8 cellular contexts compared by ENCODE assay signal in the genomic region with DNA sequence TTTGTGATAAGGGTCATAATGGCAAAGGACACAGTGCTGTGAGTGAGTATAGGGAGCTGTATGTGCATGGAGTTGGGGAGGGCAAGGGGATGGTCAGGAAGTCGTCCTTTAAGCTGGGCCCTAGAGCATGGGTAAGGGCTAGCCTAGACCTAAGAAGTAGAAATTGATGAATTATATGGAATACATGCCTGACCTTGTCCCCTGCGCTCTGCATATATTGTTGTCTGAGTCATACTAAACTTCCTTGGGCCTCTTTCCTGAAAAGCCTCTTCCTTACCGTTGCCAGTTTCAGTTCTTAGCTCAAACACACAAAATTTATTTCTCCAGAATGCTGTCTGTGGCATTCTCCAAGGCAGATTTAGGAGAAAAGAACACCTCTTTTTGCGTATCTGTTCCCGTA. TPM values are rescaled to one million over a fixed set of nuclear protein-coding genes. Genes with fewer than 3 reads are reported as not detected.
A peak's percentile ranks its signal among the peaks of the same experiment; 100 is the strongest.
DNase-seq lines count a peak whose midpoint lies in the region; ATAC-seq and TF ChIP-seq lines count a peak whose summit lies in the region.

No MANE protein-coding gene starts in this region.

- peaks cover 74% of the 10 kb centered on the region for H3K79me2 ChIP-seq in fibroblast of lung (ENCODE audit: control insufficient read depth, insufficient read depth, low read length)

- no peaks in the 10 kb centered on the region for H3K27me3 Mint-ChIP-seq in activated T-cell treated with anti-CD3 and anti-CD28 coated beads, Interleukin-2, amount 50 U/mL, for 4 hours (ENCODE audit: low read depth)
- no peaks in the 10 kb centered on the region for H3K27me3 Mint-ChIP-seq in activated CD4-positive, alpha-beta memory T cell treated with anti-CD3 and anti-CD28 coated beads, Interleukin-2, amount 10 ng/mL, durations not matched to agents 7 days and 5 days

- H4K20me1 ChIP-seq in fibroblast of lung (ENCODE audit: control insufficient read depth, extremely low read depth, insufficient read depth, low read length), result no peaks in the 10 kb centered on the region

- no peak for DNase-seq in activated T-cell treated with anti-CD3 and anti-CD28 coated beads, Interleukin-2, amount 50 U/mL, for 4 hours
- no peak for DNase-seq in activated T-cell treated with anti-CD3 and anti-CD28 coated beads for 4 hours
- no peak for DNase-seq in activated CD4-positive, alpha-beta memory T cell treated with anti-CD3 and anti-CD28 coated beads, Interleukin-2, amount 10 ng/mL, durations not matched to agents 7 days and 5 days
- DNase-seq in fibroblast of lung (ENCODE audit: low read depth in 2 of 2), result peak in 1 of 2 donors; percentile 44
- no peak for DNase-seq in NCI-H345 treated with DMSO at 0.1 percent for 48 hours (lab: John Stamatoyannopoulos, UW; ENCODE audit: unreplicated experiment)

- H3K4me3 ChIP-seq in fibroblast of lung (replicated peaks in 1 of 4; ENCODE audit: control extremely low read depth in 1 of 4, insufficient read depth in 1 of 4, low read depth in 3 of 4, low read length in 4 of 4) (peak overlapping the region in 1 of 4 experiments; percentile 5), subcutaneous abdominal adipose tissue (ENCODE audit: low read depth in 1 of 5, low read length in 5 of 5) (peak overlapping the region; percentile 10 to 92 (median 55))

- no peak overlapping the region for H2AFZ ChIP-seq in fibroblast of lung (ENCODE audit: low read length)

- H3K9me3 ChIP-seq in fibroblast of lung (ENCODE audit: control insufficient read depth, insufficient read depth, low read depth, low read length) (no peaks in the 10 kb centered on the region), subcutaneous abdominal adipose tissue (ENCODE audit: control insufficient read depth in 5 of 5, low read length in 5 of 5) (no peaks in the 10 kb centered on the region)

- H3K36me3 ChIP-seq in fibroblast of lung (ENCODE audit: control insufficient read depth, insufficient read depth, low read length) (no peaks in the 10 kb centered on the region), subcutaneous abdominal adipose tissue (ENCODE audit: control insufficient read depth in 5 of 5, insufficient read depth in 5 of 5, low read length in 5 of 5) (peaks cover 0 to 18% (median 5%) of the 10 kb centered on the region in 5 donors)

- CTCF ChIA-PET in activated CD4-positive, alpha-beta memory T cell treated with anti-CD3 and anti-CD28 coated beads, Interleukin-2, amount 10 ng/mL, durations not matched to agents 7 days and 5 days (lab: Charles Lee), result interaction anchor here (1.1 to 1.7 kb wide), 5 partner anchors 10 to 128 kb away, joined by 3 to 6 read pairs (median 5); no protein-coding TSS in a partner anchor

- TF ChIP-seq CTCF in fibroblast of lung (conservative IDR thresholded peaks at IDR 0.05 in 1 of 2, IDR thresholded peaks at IDR 0.05 in 1 of 2; ENCODE audit: low read depth in 1 of 2, low read length in 2 of 2), result no peak

- H3K27ac Mint-ChIP-seq in activated CD4-positive, alpha-beta memory T cell treated with anti-CD3 and anti-CD28 coated beads, Interleukin-2, amount 10 ng/mL, durations not matched to agents 7 days and 5 days, result peak overlapping the region; percentile 86

- H3K9me3 Mint-ChIP-seq in activated T-cell treated with anti-CD3 and anti-CD28 coated beads, Interleukin-2, amount 50 U/mL, for 4 hours, result no peaks in the 10 kb centered on the region
- no peaks in the 10 kb centered on the region for H3K9me3 Mint-ChIP-seq in activated CD4-positive, alpha-beta memory T cell treated with anti-CD3 and anti-CD28 coated beads, Interleukin-2, amount 10 ng/mL, durations not matched to agents 7 days and 5 days

- peaks cover 13% of the 10 kb centered on the region for H3K36me3 Mint-ChIP-seq in activated T-cell treated with anti-CD3 and anti-CD28 coated beads, Interleukin-2, amount 50 U/mL, for 4 hours (ENCODE audit: insufficient read depth)
- peaks cover 68% of the 10 kb centered on the region for H3K36me3 Mint-ChIP-seq in activated CD4-positive, alpha-beta memory T cell treated with anti-CD3 and anti-CD28 coated beads, Interleukin-2, amount 10 ng/mL, durations not matched to agents 7 days and 5 days (ENCODE audit: low read depth)

- POLR2A ChIA-PET in activated CD4-positive, alpha-beta memory T cell treated with anti-CD3 and anti-CD28 coated beads, Interleukin-2, amount 10 ng/mL, durations not matched to agents 7 days and 5 days (lab: Charles Lee), result interaction anchor here (0.6 to 4.9 kb wide), 7 partner anchors 15 to 1081 kb away, joined by 3 to 39 read pairs (median 4); no protein-coding TSS in a partner anchor

- H3K27me3 ChIP-seq in fibroblast of lung (ENCODE audit: control insufficient read depth, insufficient read depth, low read length), result no peaks in the 10 kb centered on the region
- H3K27me3 ChIP-seq in subcutaneous abdominal adipose tissue (ENCODE audit: control insufficient read depth in 5 of 5, insufficient read depth in 4 of 5, low read length in 5 of 5), result no peaks in the 10 kb centered on the region

- ATAC-seq in activated T-cell treated with anti-CD3 and anti-CD28 coated beads, Interleukin-2, amount 50 U/mL, for 4 hours, result no peak
- no peak for ATAC-seq in HG02571 (IDR thresholded peaks at IDR 0.05; ENCODE audit: unreplicated experiment)
- ATAC-seq in HG02840 (IDR thresholded peaks at IDR 0.05; ENCODE audit: low FRiP score, unreplicated experiment), result no peak

- H3K9ac ChIP-seq in fibroblast of lung (ENCODE audit: insufficient read depth, low read length) (no peak overlapping the region), subcutaneous abdominal adipose tissue (ENCODE audit: low read length in 5 of 5) (peak overlapping the region in 4 of 5 donors; percentile 6 to 74 (median 32))

- peaks cover 83% of the 10 kb centered on the region for H3K4me1 Mint-ChIP-seq in activated T-cell treated with anti-CD3 and anti-CD28 coated beads, Interleukin-2, amount 50 U/mL, for 4 hours (ENCODE audit: low read depth)
- peaks cover 76% of the 10 kb centered on the region for H3K4me1 Mint-ChIP-seq in activated CD4-positive, alpha-beta memory T cell treated with anti-CD3 and anti-CD28 coated beads, Interleukin-2, amount 10 ng/mL, durations not matched to agents 7 days and 5 days

- H3K27ac ChIP-seq in fibroblast of lung (ENCODE audit: insufficient read depth, low read length), result no peak overlapping the region
- H3K27ac ChIP-seq in subcutaneous abdominal adipose tissue (ENCODE audit: low read depth, low read length), result peak overlapping the region; percentile 96

- peak overlapping the region; percentile 96 for H3K4me3 Mint-ChIP-seq in activated T-cell treated with anti-CD3 and anti-CD28 coated beads, Interleukin-2, amount 50 U/mL, for 4 hours
- H3K4me3 Mint-ChIP-seq in activated CD4-positive, alpha-beta memory T cell treated with anti-CD3 and anti-CD28 coated beads, Interleukin-2, amount 10 ng/mL, durations not matched to agents 7 days and 5 days, result peak overlapping the region; percentile 85

- H3K4me1 ChIP-seq in fibroblast of lung (ENCODE audit: control insufficient read depth, extremely low read depth, insufficient read depth, low read length) (peaks cover 14% of the 10 kb centered on the region), subcutaneous abdominal adipose tissue (ENCODE audit: control insufficient read depth in 5 of 5, insufficient read depth in 5 of 5, low read length in 5 of 5) (peaks cover 9 to 83% (median 77%) of the 10 kb centered on the region in 5 donors)

- H3K4me2 ChIP-seq in fibroblast of lung (ENCODE audit: extremely low read depth, insufficient read depth, low read length), result peak overlapping the region; percentile 21

RNA-seq across cellular contexts. Expression of a gene that starts 4.6 kb away (rescaled TPM):
- 10 to 100 TPM; 19.6 to 21.3 (median 19.6) TPM for total RNA-seq in activated T-cell treated with anti-CD3 and anti-CD28 coated beads, Interleukin-2, amount 50 U/mL, for 4 hours
- total RNA-seq in activated CD4-positive, alpha-beta memory T cell treated with anti-CD3 and anti-CD28 coated beads, Interleukin-2, amount 10 ng/mL, durations not matched to agents 7 days and 5 days, result 10 to 100 TPM; 71.0 to 73.1 TPM
- 22.3 and 22.6 TPM in 2 replicates for total RNA-seq in fibroblast of lung
- polyA plus RNA-seq in fibroblast of lung, result 9.1 and 11.9 TPM in 2 replicates
- polyA plus RNA-seq in fibroblast of lung (2012), result 7.0 and 10.3 TPM in 2 replicates
- 34.7 and 35.0 TPM in 2 replicates for polyA minus RNA-seq in fibroblast of lung (ENCODE audit: low replicate concordance)
